Comparison of ENCODE assay signal across 8 cellular contexts in the genomic region with DNA sequence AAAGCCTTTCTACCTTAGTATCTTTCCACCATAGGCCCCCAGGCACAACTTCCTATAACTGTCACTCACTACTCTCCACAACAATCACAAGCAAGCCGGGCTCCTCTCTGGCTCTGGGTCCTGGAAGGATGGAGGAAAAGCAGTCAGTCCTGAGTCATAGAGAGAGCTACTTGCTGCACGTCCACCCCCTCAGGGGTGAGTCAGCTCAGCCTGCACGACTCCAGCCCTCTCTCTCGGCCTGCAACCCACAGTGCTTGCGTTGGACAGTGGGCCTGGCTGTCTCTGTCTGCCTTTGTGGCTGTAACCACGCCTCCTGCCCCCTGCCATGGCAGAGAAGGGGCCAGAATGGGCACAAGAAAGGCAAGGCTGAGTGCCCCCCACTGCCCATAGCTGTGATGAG.
DNase-seq lines count a peak whose midpoint lies in the region; ATAC-seq and TF ChIP-seq lines count a peak whose summit lies in the region.

No MANE protein-coding gene starts in this region.

- H3K9me3 Mint-ChIP-seq in effector memory CD8-positive, alpha-beta T cell, result no peaks in the 10 kb centered on the region

- DNase-seq in AG09309 (ENCODE audit: low read depth) (peak; percentile 91), MG63 (peak; percentile 98), ecto neural progenitor cell (ENCODE audit: low spot score) (peak; percentile 69), mucosa of descending colon (peak in 1 of 3 donors; percentile 62), NCI-H1417 treated with DMSO at 0.1 percent for 48 hours (lab: John Stamatoyannopoulos, UW) (no peak)
- DNase-seq in effector memory CD8-positive, alpha-beta T cell, result no peak

- H3K4me1 ChIP-seq in mucosa of descending colon (ENCODE audit: low read depth), result peaks cover 8% of the 10 kb centered on the region

- intact Hi-C loops in mucosa of descending colon (cut with DNase I, micrococcal nuclease), result no loop called here

- ATAC-seq in mucosa of descending colon (peak; percentile 71), GM21619 (IDR thresholded peaks at IDR 0.05; ENCODE audit: unreplicated experiment) (no peak), HG03139 (IDR thresholded peaks at IDR 0.05; ENCODE audit: unreplicated experiment) (no peak)
- no peak for ATAC-seq in effector memory CD8-positive, alpha-beta T cell (replicated peaks)

- no peaks in the 10 kb centered on the region for H3K36me3 Mint-ChIP-seq in effector memory CD8-positive, alpha-beta T cell (ENCODE audit: insufficient read depth)

- H3K36me3 ChIP-seq in MG63 (no peaks in the 10 kb centered on the region), mucosa of descending colon (ENCODE audit: low read depth) (no peaks in the 10 kb centered on the region)

- TF ChIP-seq CTCF in AG09309 (IDR thresholded peaks at IDR 0.05; ENCODE audit: control insufficient read depth, insufficient read depth, low read depth, low read length, missing control alignments), result no peak
- no peak for TF ChIP-seq CTCF in mucosa of descending colon (IDR thresholded peaks at IDR 0.05)

- H3K4me3 ChIP-seq in AG09309 (ENCODE audit: control insufficient read depth, low read depth, low read length) (no peak overlapping the region), MG63 (no peak overlapping the region), mucosa of descending colon (no peak overlapping the region)

- no peaks in the 10 kb centered on the region for H3K9me3 ChIP-seq in MG63
- H3K9me3 ChIP-seq in mucosa of descending colon, result no peaks in the 10 kb centered on the region

- H3K4me1 Mint-ChIP-seq in effector memory CD8-positive, alpha-beta T cell (ENCODE audit: low read depth in 2 of 2), result peaks cover 7 to 8% of the 10 kb centered on the region in 2 donors

- no peaks in the 10 kb centered on the region for H3K27me3 ChIP-seq in MG63

- H3K4me3 Mint-ChIP-seq in effector memory CD8-positive, alpha-beta T cell, result no peak overlapping the region

- peaks cover 56 to 81% of the 10 kb centered on the region in 2 donors for H3K27me3 Mint-ChIP-seq in effector memory CD8-positive, alpha-beta T cell

- no peak overlapping the region for H3K27ac Mint-ChIP-seq in effector memory CD8-positive, alpha-beta T cell

Comparison
In these comparisons a context has a peak if more than half of its experiments do, and no peak if none do; other contexts are left out.
1. DNase-seq: peak in AG09309 (single experiment), MG63 (single experiment) and ecto neural progenitor cell (single experiment); none in effector memory CD8-positive, alpha-beta T cell (0 of 3) and NCI-H1417 treated with DMSO at 0.1 percent for 48 hours (single experiment).